16 cellular contexts compared by ENCODE assay signal in genomic region chr7:112160771-112161150, GRCh38. TPM values are rescaled to one million over a fixed set of nuclear protein-coding genes. Genes with fewer than 3 reads are reported as not detected.
DNase-seq lines count a peak whose midpoint lies in the region; ATAC-seq and TF ChIP-seq lines count a peak whose summit lies in the region.
"Had no signal": no experiment of that assay in that cellular context is flagged by ENCODE, and none has a peak within 500 bp of the region (broad histone marks: within the 10 kb centered on the region; RNA-seq: fewer than 3 reads in every experiment).

No MANE protein-coding gene starts in this region.

- H3K9me3 ChIP-seq in left lung (no peaks in the 10 kb centered on the region), gastrocnemius medialis (no peaks in the 10 kb centered on the region)

- no peak for TF ChIP-seq POLR2A in gastrocnemius medialis (IDR thresholded peaks at IDR 0.05)

- H3K27me3 ChIP-seq in left lung = no peaks in the 10 kb centered on the region
- no peaks in the 10 kb centered on the region for H3K27me3 ChIP-seq in gastrocnemius medialis

- in situ Hi-C loops in astrocyte of the spinal cord (cut with HindIII; ENCODE audit: low sequenced_read_pairs) (no loop called here), gastrocnemius medialis (cut with MboI; ENCODE audit: low sequenced_read_pairs in 4 of 4) (no loop called here)

- H3K4me1 ChIP-seq in left lung = peaks cover 32 to 55% of the 10 kb centered on the region in 2 donors
- H3K4me1 ChIP-seq in gastrocnemius medialis = peaks cover 33 to 55% of the 10 kb centered on the region in 2 donors

- H3K27ac ChIP-seq in left lung (peak overlapping the region; percentile 3 to 57), gastrocnemius medialis (peak overlapping the region in 3 of 4 donors; percentile 8 to 67 (median 44))

- TF ChIP-seq CTCF in astrocyte of the spinal cord (IDR thresholded peaks at IDR 0.05; ENCODE audit: low read depth, low read length) (no peak), left lung (IDR thresholded peaks at IDR 0.05) (no peak), gastrocnemius medialis (IDR thresholded peaks at IDR 0.05 in 4 of 5, conservative IDR thresholded peaks at IDR 0.05 in 1 of 5) (no peak)

- no peak overlapping the region for H3K4me3 ChIP-seq in astrocyte of the spinal cord (ENCODE audit: low read depth, low read length)
- H3K4me3 ChIP-seq in left lung = no peak overlapping the region
- H3K4me3 ChIP-seq in gastrocnemius medialis = no peak overlapping the region
- H3K4me3 ChIP-seq: skin epidermis had no signal

- peak in 2 of 3 experiments; percentile 19 to 56 for DNase-seq in NCI-H1417 (lab: John Stamatoyannopoulos, UW)
- no peak for DNase-seq in NCI-H1417 treated with DMSO at 0.1 percent for 48 hours (lab: John Stamatoyannopoulos, UW)
- peak; percentile 20 for DNase-seq in astrocyte of the spinal cord (ENCODE audit: low read depth, low spot score)
- no peak for DNase-seq in left lung
- no peak for DNase-seq in gastrocnemius medialis
- no peak for DNase-seq in epidermal melanocyte (ENCODE audit: insufficient read length, low spot score)
- DNase-seq in stimulated activated CD8-positive, alpha-beta memory T cell treated with anti-CD3 and anti-CD28 coated beads, Interleukin-4, amount 100 ng/mL, for 48 hours = no peak
- DNase-seq: 8988T; activated CD8-positive, alpha-beta T cell treated with anti-CD3 and anti-CD28 coated beads for 36 hours; effector memory CD4-positive, alpha-beta T cell; H7; MM.1S; naive thymus-derived CD4-positive, alpha-beta T cell; NK-92 treated with Interleukin-12 subunit alpha and Interleukin-12 subunit beta, amount 100 ng/mL, for 24 hours had no signal

- H3K36me3 ChIP-seq in left lung (no peaks in the 10 kb centered on the region), gastrocnemius medialis (no peaks in the 10 kb centered on the region)

- ATAC-seq in left lung (no peak), gastrocnemius medialis (peak in 1 of 2 donors; percentile 33), HG03175 (IDR thresholded peaks at IDR 0.05; ENCODE audit: unreplicated experiment) (no peak)
- ATAC-seq: activated CD8-positive, alpha-beta T cell treated with anti-CD3 and anti-CD28 coated beads for 36 hours; naive thymus-derived CD4-positive, alpha-beta T cell had no signal

- intact Hi-C loops in left lung (cut with DNase I) = no loop called here
- intact Hi-C loops in gastrocnemius medialis (cut with DNase I; ENCODE audit: low total_unique reads) = no loop called here

RNA-seq across cellular contexts. Expression of gene DOCK4, which starts 45.4 kb away (rescaled TPM):
- total RNA-seq in left lung = 10 to 100 TPM; 38.9 to 63.6 TPM
- total RNA-seq in gastrocnemius medialis = 10 to 100 TPM in 2 of 4 donors, 1 to 10 TPM in 2; 8.7 to 12.0 (median 10.2) TPM

RNA-seq across cellular contexts. Expression of gene ZNF277, which starts 45.7 kb away (rescaled TPM):
- total RNA-seq in left lung = 10 to 100 TPM; 19.8 to 29.8 TPM
- 10 to 100 TPM; 12.2 to 16.5 (median 15.0) TPM for total RNA-seq in gastrocnemius medialis

Comparison
In these comparisons a context has a peak if more than half of its experiments do, and no peak if none do; other contexts are left out.
1. DNase-seq: peak in NCI-H1417 (2 of 3) and astrocyte of the spinal cord (single experiment); none in NCI-H1417 treated with DMSO at 0.1 percent for 48 hours (single experiment), left lung (0 of 2), gastrocnemius medialis (0 of 2), epidermal melanocyte (single experiment) and stimulated activated CD8-positive, alpha-beta memory T cell treated with anti-CD3 and anti-CD28 coated beads, Interleukin-4, amount 100 ng/mL, for 48 hours (single experiment).